ENCODE assay signal across 2 cellular contexts in the genomic region with DNA sequence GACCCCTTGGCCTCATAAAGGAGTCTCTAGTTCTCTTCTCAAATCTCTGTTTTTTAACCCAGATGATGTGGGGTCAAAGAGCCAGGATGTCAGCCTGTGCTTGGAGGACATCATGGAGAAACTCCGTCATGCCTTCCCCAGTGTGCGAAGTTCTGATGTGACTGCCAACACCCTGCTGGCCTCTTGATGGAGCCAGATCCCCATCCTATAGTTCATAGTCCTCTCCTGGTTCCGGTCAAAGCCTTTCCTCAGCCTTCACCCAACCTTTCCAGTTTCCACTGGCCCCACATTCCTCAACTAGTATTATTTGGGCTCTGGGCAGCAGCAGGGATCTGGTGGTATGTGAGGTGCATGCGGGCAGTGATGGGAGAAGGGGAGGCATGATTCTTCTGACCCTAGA.
A peak's percentile ranks its signal among the peaks of the same experiment; 100 is the strongest.
TF ChIP-seq lines count a peak whose summit lies in the region.

No MANE protein-coding gene starts in this region.

TF ChIP-seq in IMR-90, 13 proteins besides CTCF, POLR2A, EP300 and RAD21:
- TF ChIP-seq RCOR1 (IDR thresholded peaks at IDR 0.05; ENCODE audit: insufficient replicate concordance, low read length): no peak
- no peak for TF ChIP-seq CEBPB (IDR thresholded peaks at IDR 0.05; ENCODE audit: low read depth, low read length)
- TF ChIP-seq MAZ (IDR thresholded peaks at IDR 0.05; ENCODE audit: borderline replicate concordance, low read depth, low read length): no peak
- no peak for TF ChIP-seq FOS (IDR thresholded peaks at IDR 0.05; ENCODE audit: low read depth, low read length)
- no peak for TF ChIP-seq SMC3 (IDR thresholded peaks at IDR 0.05; ENCODE audit: low read depth, low read length)
- no peak for TF ChIP-seq NFE2L2 (IDR thresholded peaks at IDR 0.05; ENCODE audit: low read depth, low read length)
- no peak for TF ChIP-seq MAFK (IDR thresholded peaks at IDR 0.05; ENCODE audit: low read depth, low read length)
- TF ChIP-seq MXI1 (IDR thresholded peaks at IDR 0.05; ENCODE audit: borderline replicate concordance, low read depth, low read length): no peak
- TF ChIP-seq, protein P1, sequence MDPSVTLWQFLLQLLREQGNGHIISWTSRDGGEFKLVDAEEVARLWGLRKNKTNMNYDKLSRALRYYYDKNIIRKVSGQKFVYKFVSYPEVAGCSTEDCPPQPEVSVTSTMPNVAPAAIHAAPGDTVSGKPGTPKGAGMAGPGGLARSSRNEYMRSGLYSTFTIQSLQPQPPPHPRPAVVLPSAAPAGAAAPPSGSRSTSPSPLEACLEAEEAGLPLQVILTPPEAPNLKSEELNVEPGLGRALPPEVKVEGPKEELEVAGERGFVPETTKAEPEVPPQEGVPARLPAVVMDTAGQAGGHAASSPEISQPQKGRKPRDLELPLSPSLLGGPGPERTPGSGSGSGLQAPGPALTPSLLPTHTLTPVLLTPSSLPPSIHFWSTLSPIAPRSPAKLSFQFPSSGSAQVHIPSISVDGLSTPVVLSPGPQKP (IDR thresholded peaks at IDR 0.05; ENCODE audit: borderline replicate concordance, low read depth, low read length): no peak
- no peak for TF ChIP-seq BHLHE40 (IDR thresholded peaks at IDR 0.05; ENCODE audit: low read depth, low read length)
- TF ChIP-seq USF2 (IDR thresholded peaks at IDR 0.05; ENCODE audit: low read depth, low read length): no peak
- TF ChIP-seq CHD1 (IDR thresholded peaks at IDR 0.05; ENCODE audit: low read depth, low read length): no peak
- no peak for TF ChIP-seq RFX5 (IDR thresholded peaks at IDR 0.05; ENCODE audit: low read depth, low read length)

TF ChIP-seq in K562, 482 proteins besides CTCF, POLR2A, EP300 and RAD21:
- TF ChIP-seq, protein P2, sequence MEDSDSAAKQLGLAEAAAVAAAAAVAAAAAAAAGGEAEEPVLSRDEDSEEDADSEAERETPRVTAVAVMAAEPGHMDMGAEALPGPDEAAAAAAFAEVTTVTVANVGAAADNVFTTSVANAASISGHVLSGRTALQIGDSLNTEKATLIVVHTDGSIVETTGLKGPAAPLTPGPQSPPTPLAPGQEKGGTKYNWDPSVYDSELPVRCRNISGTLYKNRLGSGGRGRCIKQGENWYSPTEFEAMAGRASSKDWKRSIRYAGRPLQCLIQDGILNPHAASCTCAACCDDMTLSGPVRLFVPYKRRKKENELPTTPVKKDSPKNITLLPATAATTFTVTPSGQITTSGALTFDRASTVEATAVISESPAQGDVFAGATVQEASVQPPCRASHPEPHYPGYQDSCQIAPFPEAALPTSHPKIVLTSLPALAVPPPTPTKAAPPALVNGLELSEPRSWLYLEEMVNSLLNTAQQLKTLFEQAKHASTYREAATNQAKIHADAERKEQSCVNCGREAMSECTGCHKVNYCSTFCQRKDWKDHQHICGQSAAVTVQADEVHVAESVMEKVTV (CRISPR knock-in tag; IDR thresholded peaks at IDR 0.05): peak; percentile 30; the same call in 1 of the 2 replicates
- TF ChIP-seq FOXP1 (CRISPR knock-in tag; IDR thresholded peaks at IDR 0.05) (no peak), SMC3 (conservative IDR thresholded peaks at IDR 0.05; ENCODE audit: insufficient read depth, low read depth, low read length) (0 out of 2 replicates have a peak, but pooled peaks have one; percentile 29)
